In the genomic region with DNA sequence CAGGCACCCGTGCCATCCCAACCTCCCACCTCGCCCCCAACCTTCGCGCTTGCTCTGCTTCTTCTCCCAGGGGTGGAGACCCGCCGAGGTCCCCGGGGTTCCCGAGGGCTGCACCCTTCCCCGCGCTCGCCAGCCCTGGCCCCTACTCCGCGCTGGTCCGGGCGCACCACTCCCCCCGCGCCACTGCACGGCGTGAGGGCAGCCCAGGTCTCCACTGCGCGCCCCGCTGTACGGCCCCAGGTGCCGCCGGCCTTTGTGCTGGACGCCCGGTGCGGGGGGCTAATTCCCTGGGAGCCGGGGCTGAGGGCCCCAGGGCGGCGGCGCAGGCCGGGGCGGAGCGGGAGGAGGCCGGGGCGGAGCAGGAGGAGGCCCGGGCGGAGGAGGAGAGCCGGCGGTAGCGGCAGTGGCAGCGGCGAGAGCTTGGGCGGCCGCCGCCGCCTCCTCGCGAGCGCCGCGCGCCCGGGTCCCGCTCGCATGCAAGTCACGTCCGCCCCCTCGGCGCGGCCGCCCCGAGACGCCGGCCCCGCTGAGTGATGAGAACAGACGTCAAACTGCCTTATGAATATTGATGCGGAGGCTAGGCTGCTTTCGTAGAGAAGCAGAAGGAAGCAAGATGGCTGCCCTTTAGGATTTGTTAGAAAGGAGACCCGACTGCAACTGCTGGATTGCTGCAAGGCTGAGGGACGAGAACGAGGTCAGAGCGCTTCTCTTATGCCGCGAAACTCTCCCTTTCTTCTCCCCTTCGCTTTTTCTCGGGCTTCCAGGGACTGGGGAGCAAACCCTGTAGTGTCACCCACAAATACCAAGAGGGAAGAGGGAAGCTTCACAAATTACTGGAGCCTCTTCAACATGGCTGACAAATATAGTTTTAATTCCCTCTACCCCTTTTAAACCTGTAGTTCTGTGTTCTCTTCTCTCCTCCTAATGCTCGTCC, we compare ENCODE assay signal across 8 cellular contexts. TPM values are rescaled to one million over a fixed set of nuclear protein-coding genes. Genes with fewer than 3 reads are reported as not detected.
DNase-seq lines count a peak whose midpoint lies in the region; ATAC-seq and TF ChIP-seq lines count a peak whose summit lies in the region.

TSS of gene TET2 (plus strand) at position 591 of the 934 bp plus-strand sequence. CDS start 87,067 bp downstream, outside the sequence.

- H3K27ac ChIP-seq in BLaER1 treated with 17β-estradiol and CSF1 and Interleukin-3, amounts not matched to agents 10 nM and 100 nM: peak within 1 kb of the TSS; percentile 86 to 100 (median 97)
- peak within 1 kb of the TSS; percentile 66 to 85 for H3K27ac ChIP-seq in liver (ENCODE audit: low read depth in 1 of 2, low read length in 2 of 2)

- H3K36me3 ChIP-seq in BLaER1 treated with 17β-estradiol and CSF1 and Interleukin-3, amounts not matched to agents 10 nM and 100 nM: peaks cover 0 to 15% (median 2%) of the 10 kb centered on the region in 11 experiments; a peak in 8 of 22 replicates
- no peaks in the 10 kb centered on the region for H3K36me3 ChIP-seq in liver (ENCODE audit: control insufficient read depth in 4 of 4, insufficient read depth in 3 of 4, low read depth in 1 of 4, low read length in 3 of 4)

- H3K4me2 ChIP-seq in BLaER1 treated with 17β-estradiol and CSF1 and Interleukin-3, amounts not matched to agents 10 nM and 100 nM: peak within 1 kb of the TSS; percentile 82 to 93 (median 88)

- peaks cover 0 to 20% (median 0%) of the 10 kb centered on the region in 11 experiments; a peak in 3 of 22 replicates for H3K9me3 ChIP-seq in BLaER1 treated with 17β-estradiol and CSF1 and Interleukin-3, amounts not matched to agents 10 nM and 100 nM (replicated peaks in 1 of 11)
- H3K9me3 ChIP-seq in liver (ENCODE audit: control insufficient read depth in 4 of 4, low read length in 3 of 4): no peaks in the 10 kb centered on the region

- DNase-seq in NCI-H748 (lab: John Stamatoyannopoulos, UW; ENCODE audit: unreplicated experiment) (peak; percentile 90), dermis blood vessel endothelial cell (peak; percentile 93)
- peak; percentile 78 to 83 for DNase-seq in activated CD4-positive, alpha-beta T cell treated with anti-CD3 and anti-CD28 coated beads, Interleukin-2, amount 50 U/mL, for 48 hours
- peak; percentile 66 to 72 for DNase-seq in stimulated activated CD4-positive, alpha-beta T cell treated with anti-CD3 and anti-CD28 coated beads, Interleukin-2, amount 100 ng/mL, for 48 hours

- H3K4me1 ChIP-seq in BLaER1 treated with 17β-estradiol and CSF1 and Interleukin-3, amounts not matched to agents 10 nM and 100 nM: peaks cover 15 to 52% (median 35%) of the 10 kb centered on the region in 10 experiments; a peak in 19 of 20 replicates
- peaks cover 3 to 29% (median 20%) of the 10 kb centered on the region in 4 donors for H3K4me1 ChIP-seq in liver (ENCODE audit: control insufficient read depth in 4 of 4, insufficient read depth in 4 of 4, low read length in 3 of 4)

- peak in 1 of 2 donors; percentile 2 for TF ChIP-seq RAD21 in liver (IDR thresholded peaks at IDR 0.05)

- H3K4me3 ChIP-seq in BLaER1 treated with 17β-estradiol and CSF1 and Interleukin-3, amounts not matched to agents 10 nM and 100 nM: peak within 1 kb of the TSS; percentile 75 to 95 (median 86)
- peak within 1 kb of the TSS; percentile 77 to 96 (median 95) for H3K4me3 ChIP-seq in liver (ENCODE audit: low read depth in 1 of 3, low read length in 3 of 3)

- WGBS in liver: under 1% methylated on average over 79 of the region's 79 CpGs

- H3K27me3 ChIP-seq in BLaER1 treated with 17β-estradiol and CSF1 and Interleukin-3, amounts not matched to agents 10 nM and 100 nM: peaks cover 0 to 23% (median 20%) of the 10 kb centered on the region in 11 experiments; a peak in 14 of 22 replicates
- no peaks in the 10 kb centered on the region for H3K27me3 ChIP-seq in liver (ENCODE audit: control insufficient read depth in 4 of 4, insufficient read depth in 4 of 4, low read length in 3 of 4)

- H3K9ac ChIP-seq in BLaER1 treated with 17β-estradiol and CSF1 and Interleukin-3, amounts not matched to agents 10 nM and 100 nM: peak within 1 kb of the TSS; percentile 88 to 99 (median 96)
- H3K9ac ChIP-seq in liver (ENCODE audit: low read depth in 1 of 2, low read length in 2 of 2): peak within 1 kb of the TSS; percentile 89 to 94

- ATAC-seq in GM19372 (IDR thresholded peaks at IDR 0.05; ENCODE audit: low read depth, unreplicated experiment) (peak; percentile 77), HG03520 (IDR thresholded peaks at IDR 0.05; ENCODE audit: unreplicated experiment) (peak; percentile 85)

- H4K20me1 ChIP-seq in BLaER1 treated with 17β-estradiol and CSF1 and Interleukin-3, amounts not matched to agents 10 nM and 100 nM: peaks cover 0 to 37% (median 20%) of the 10 kb centered on the region in 11 experiments; a peak in 15 of 22 replicates

- no peak for TF ChIP-seq CTCF in liver (IDR thresholded peaks at IDR 0.05; ENCODE audit: low read depth, low read length, missing input control)

TF ChIP-seq in liver, 16 proteins besides CTCF, POLR2A, EP300 and RAD21:
- TF ChIP-seq JUND (IDR thresholded peaks at IDR 0.05) (peak in 1 of 2 donors; percentile 16), HNF4A (conservative IDR thresholded peaks at IDR 0.05) (no peak), RXRA (IDR thresholded peaks at IDR 0.05) (peak in 1 of 2 donors; percentile 13), YY1 (IDR thresholded peaks at IDR 0.05) (peak; percentile 98), TAF1 (conservative IDR thresholded peaks at IDR 0.05) (no peak), EGR1 (IDR thresholded peaks at IDR 0.05; ENCODE audit: low read depth in 2 of 2) (no peak)

RNA-seq across cellular contexts. Expression of gene TET2, which starts in this region (rescaled TPM):
- total RNA-seq in dermis blood vessel endothelial cell (9.9 and 10.4 TPM in 2 replicates), liver (1 to 10 TPM; 7.8 to 8.4 TPM)
- 1 to 10 TPM in 1 of 2 donors, under 1 TPM in 1; 0.88 to 3.1 TPM for polyA plus RNA-seq in liver

Comparison
In these comparisons a context has a peak if more than half of its experiments do, and no peak if none do; other contexts are left out.
1. Peak in every context shown above with its lines: DNase-seq, ATAC-seq, H3K4me3 ChIP-seq and H3K27ac ChIP-seq.